Comparison of ENCODE assay signal across 14 cellular contexts in the genomic region with DNA sequence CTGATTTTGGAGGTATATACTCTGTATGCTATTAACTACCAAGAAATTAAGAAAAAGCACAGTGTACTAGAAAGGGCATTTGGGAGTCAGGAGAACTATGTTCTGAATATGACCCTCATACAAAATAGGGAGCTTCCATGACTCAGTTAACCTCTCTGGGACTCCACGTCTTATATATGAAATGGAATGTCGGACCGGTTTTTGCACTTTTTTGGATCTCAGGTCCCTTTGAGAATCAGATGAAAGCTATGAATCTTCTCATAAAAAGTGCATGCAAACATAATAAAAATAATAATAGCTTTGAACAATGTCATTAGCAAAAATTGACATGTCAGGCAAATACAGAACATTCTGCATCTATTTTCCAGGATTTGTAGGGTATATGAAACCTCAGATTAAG.
A peak's percentile ranks its signal among the peaks of the same experiment; 100 is the strongest.
DNase-seq lines count a peak whose midpoint lies in the region; ATAC-seq, FAIRE-seq and TF ChIP-seq lines count a peak whose summit lies in the region.
"Had no signal": no experiment of that assay in that cellular context is flagged by ENCODE, and none has a peak within 500 bp of the region (broad histone marks: within the 10 kb centered on the region; RNA-seq: fewer than 3 reads in every experiment).

No MANE protein-coding gene starts in this region.

- intact Hi-C loops in Caco-2 (cut with micrococcal nuclease; ENCODE audit: unreplicated experiment) = no loop called here
- intact Hi-C loops in activated B cell treated with CpG ODN at 0.5 μM for 24 hours (cut with micrococcal nuclease) = no loop called here

- H3K36me3 Mint-ChIP-seq in Caco-2 (ENCODE audit: insufficient read depth, unreplicated experiment) (peaks cover 97% of the 10 kb centered on the region), activated B cell treated with CpG ODN at 0.5 μM for 24 hours (ENCODE audit: low read depth) (peaks cover 50% of the 10 kb centered on the region)
- peaks cover 63% of the 10 kb centered on the region for H3K36me3 Mint-ChIP-seq in stimulated activated memory B cell treated with anti-CD40 and anti-IgM and Interleukin-4, amounts not matched to agents 10 μg/mL and 1 μg/mL and 100 μg/mL, for 72 hours

- FAIRE-seq in A204.1 (lab: Jason Lieb, UNC) = peak; percentile 6
- FAIRE-seq: A549, GM12878, GM18507 had no signal

- BruUV-seq in Caco-2 (replicated peaks; lab: Mats Ljungman, UMichigan) = TSS peak; percentile 0

- peak overlapping the region; percentile 31 for H3K27ac Mint-ChIP-seq in Caco-2 (ENCODE audit: unreplicated experiment)
- peak overlapping the region; percentile 75 for H3K27ac Mint-ChIP-seq in activated B cell treated with CpG ODN at 0.5 μM for 24 hours
- H3K27ac Mint-ChIP-seq in stimulated activated memory B cell treated with anti-CD40 and anti-IgM and Interleukin-4, amounts not matched to agents 10 μg/mL and 1 μg/mL and 100 μg/mL, for 72 hours = peak overlapping the region; percentile 57

- H3K9me3 ChIP-seq in Caco-2 = no peaks in the 10 kb centered on the region
- H3K9me3 ChIP-seq: A549 had no signal

- no peak for DNase-seq in Caco-2
- no peak for DNase-seq in activated B cell treated with CpG ODN at 0.5 μM for 24 hours
- no peak for DNase-seq in mucosa of gallbladder (ENCODE audit: low spot score)
- DNase-seq in COLO668 (lab: John Stamatoyannopoulos, UW; ENCODE audit: unreplicated experiment) = no peak
- DNase-seq: DMS79, H7, IMR-90 had no signal

- H3K27me3 Mint-ChIP-seq in Caco-2 (ENCODE audit: insufficient read depth, unreplicated experiment) (no peaks in the 10 kb centered on the region), activated B cell treated with CpG ODN at 0.5 μM for 24 hours (no peaks in the 10 kb centered on the region)
- H3K27me3 Mint-ChIP-seq in stimulated activated memory B cell treated with anti-CD40 and anti-IgM and Interleukin-4, amounts not matched to agents 10 μg/mL and 1 μg/mL and 100 μg/mL, for 72 hours = no peaks in the 10 kb centered on the region

- peaks cover 6% of the 10 kb centered on the region; the same call in 1 of the 2 replicates for H3K36me3 ChIP-seq in Caco-2 (ENCODE audit: control insufficient read depth, insufficient read depth, low read length)

- CTCF ChIA-PET in Caco-2 (lab: Charles Lee) (interaction anchor here (1.2 kb wide), 1 partner anchor 23 kb away, joined by 3 read pairs; no protein-coding TSS in a partner anchor), activated B cell treated with CpG ODN at 0.5 μM for 24 hours (lab: Charles Lee) (interaction anchor here (1.1 kb wide), 1 partner anchor 10 kb away, joined by 3 read pairs; no protein-coding TSS in a partner anchor)

- H3K4me3 Mint-ChIP-seq in Caco-2 (ENCODE audit: unreplicated experiment) (peak overlapping the region; percentile 2), activated B cell treated with CpG ODN at 0.5 μM for 24 hours (no peak overlapping the region)
- H3K4me3 Mint-ChIP-seq in stimulated activated memory B cell treated with anti-CD40 and anti-IgM and Interleukin-4, amounts not matched to agents 10 μg/mL and 1 μg/mL and 100 μg/mL, for 72 hours = no peak overlapping the region
- H3K4me3 Mint-ChIP-seq: GM23338 had no signal

- H3K9me3 Mint-ChIP-seq in Caco-2 (ENCODE audit: unreplicated experiment) = no peaks in the 10 kb centered on the region
- no peaks in the 10 kb centered on the region for H3K9me3 Mint-ChIP-seq in activated B cell treated with CpG ODN at 0.5 μM for 24 hours
- peaks cover 2% of the 10 kb centered on the region for H3K9me3 Mint-ChIP-seq in stimulated activated memory B cell treated with anti-CD40 and anti-IgM and Interleukin-4, amounts not matched to agents 10 μg/mL and 1 μg/mL and 100 μg/mL, for 72 hours
- H3K9me3 Mint-ChIP-seq: GM23338 had no signal

- H3K4me1 Mint-ChIP-seq in Caco-2 (ENCODE audit: low read depth, unreplicated experiment) (peaks cover 67% of the 10 kb centered on the region), activated B cell treated with CpG ODN at 0.5 μM for 24 hours (peaks cover 84% of the 10 kb centered on the region)
- H3K4me1 Mint-ChIP-seq in stimulated activated memory B cell treated with anti-CD40 and anti-IgM and Interleukin-4, amounts not matched to agents 10 μg/mL and 1 μg/mL and 100 μg/mL, for 72 hours = peaks cover 70% of the 10 kb centered on the region

- ATAC-seq in activated B cell treated with CpG ODN at 0.5 μM for 24 hours (ENCODE audit: low read depth) = no peak
- ATAC-seq in stimulated activated memory B cell treated with anti-CD40 and anti-IgM and Interleukin-4, amounts not matched to agents 10 μg/mL and 1 μg/mL and 100 μg/mL, for 72 hours = no peak
- no peak for ATAC-seq in HG03354 (IDR thresholded peaks at IDR 0.05; ENCODE audit: poor library complexity, severe bottlenecking, unreplicated experiment)
- ATAC-seq: A549, GM12878, GM23338 had no signal

- POLR2A ChIA-PET in Caco-2 (lab: Charles Lee) = no interaction called here
- POLR2A ChIA-PET in activated B cell treated with CpG ODN at 0.5 μM for 24 hours (lab: Charles Lee) = interaction anchor here (0.6 to 18.5 kb wide), 5 partner anchors 13 to 113 kb away, joined by 3 to 382 read pairs (median 138); a partner anchor contains a TSS

- TF ChIP-seq CTCF in Caco-2 (IDR thresholded peaks at IDR 0.05; ENCODE audit: insufficient read depth in 1 of 2, low read depth in 1 of 2, low read length in 1 of 2, severe bottlenecking in 1 of 2, unreplicated experiment in 1 of 2) (no peak), activated B cell treated with CpG ODN at 0.5 μM for 24 hours (IDR thresholded peaks at IDR 0.05) (no peak)

- no peaks in the 10 kb centered on the region for H3K27me3 ChIP-seq in Caco-2 (replicated peaks; ENCODE audit: control insufficient read depth, insufficient read depth, low read length)

- H3K4me1 ChIP-seq in Caco-2 = peaks cover 70% of the 10 kb centered on the region
- H3K4me1 ChIP-seq: A549 had no signal

- H3K4me3 ChIP-seq in Caco-2 (ENCODE audit: low read depth, low read length) = no peak overlapping the region
- H3K4me3 ChIP-seq: A549, GM12878, GM23338 had no signal
